13 cellular contexts compared by ENCODE assay signal in genomic region chr14:69247691-69248440, GRCh38. TPM values are rescaled to one million over a fixed set of nuclear protein-coding genes. Genes with fewer than 3 reads are reported as not detected.
A peak's percentile ranks its signal among the peaks of the same experiment; 100 is the strongest.
DNase-seq lines count a peak whose midpoint lies in the region; ATAC-seq and TF ChIP-seq lines count a peak whose summit lies in the region.
"Had no signal": no experiment of that assay in that cellular context is flagged by ENCODE, and none has a peak within 500 bp of the region (broad histone marks: within the 10 kb centered on the region; RNA-seq: fewer than 3 reads in every experiment).

No MANE protein-coding gene starts in this region.

- intact Hi-C loops in breast epithelium (cut with DNase I; ENCODE audit: low total_unique reads) = loop anchor here (10.0 kb wide), 1 partner anchor 217 kb away; no protein-coding TSS in a partner anchor
- intact Hi-C loops in MCF 10A (cut with micrococcal nuclease) = no loop called here
- intact Hi-C loops in aorta (cut with DNase I) = loop anchor here in 1 of 2 donors (5.0 kb wide), 1 partner anchor 39 kb away; no protein-coding TSS in a partner anchor

- peak; percentile 40 to 57 (median 41) for TF ChIP-seq CTCF in breast epithelium (IDR thresholded peaks at IDR 0.05)
- no peak for TF ChIP-seq CTCF in MCF 10A (IDR thresholded peaks at IDR 0.05; ENCODE audit: unreplicated experiment)
- TF ChIP-seq CTCF in chondrocyte (IDR thresholded peaks at IDR 0.05) = peak; percentile 77

- H3K4me3 ChIP-seq in breast epithelium (no peak overlapping the region), aorta (ENCODE audit: low read length in 2 of 2) (no peak overlapping the region)
- H3K4me3 ChIP-seq: BLaER1 had no signal

- no TSS peak for BruUV-seq in MCF 10A (replicated peaks; lab: Mats Ljungman, UMichigan)

- DNase-seq in breast epithelium (ENCODE audit: low spot score in 2 of 2) (peak in 1 of 2 donors; percentile 45), MCF 10A (ENCODE audit: unreplicated experiment) (no peak), chondrocyte (ENCODE audit: low spot score) (no peak), myocyte (ENCODE audit: low read depth) (peak; percentile 54), aorta (no peak), GDM1 (lab: John Stamatoyannopoulos, UW) (no peak)
- no peak for DNase-seq in activated effector memory CD4-positive, alpha-beta T cell treated with Interleukin-2 at 50 U/mL for 16 hours
- DNase-seq: NK-92 treated with Interleukin-12 subunit alpha and Interleukin-12 subunit beta, amount 100 ng/mL, for 24 hours; retina; WERI-Rb-1 had no signal

- no peak overlapping the region for H3K27ac Mint-ChIP-seq in MCF 10A (ENCODE audit: low read depth, unreplicated experiment)
- no peak overlapping the region for H3K27ac Mint-ChIP-seq in chondrocyte (ENCODE audit: unreplicated experiment)
- H3K27ac Mint-ChIP-seq: stimulated activated naive CD8-positive, alpha-beta T cell treated with anti-CD3 and anti-CD28 coated beads, Interleukin-15, Interleukin-2, amounts not matched to agents 100 ng/mL and 50 ng/mL, for 24 hours had no signal

- H3K9me3 ChIP-seq in breast epithelium = no peaks in the 10 kb centered on the region
- no peaks in the 10 kb centered on the region for H3K9me3 ChIP-seq in aorta (ENCODE audit: control insufficient read depth, low read length)
- H3K9me3 ChIP-seq: BLaER1 had no signal

- no peak for TF ChIP-seq POLR2A in breast epithelium (IDR thresholded peaks at IDR 0.05)

- H3K4me1 Mint-ChIP-seq in MCF 10A (ENCODE audit: insufficient read depth, unreplicated experiment) = no peaks in the 10 kb centered on the region
- peaks cover 1% of the 10 kb centered on the region for H3K4me1 Mint-ChIP-seq in chondrocyte (ENCODE audit: low read depth)

- H3K4me3 Mint-ChIP-seq in MCF 10A (ENCODE audit: unreplicated experiment) = no peak overlapping the region
- H3K4me3 Mint-ChIP-seq in chondrocyte (ENCODE audit: unreplicated experiment) = no peak overlapping the region
- H3K4me3 Mint-ChIP-seq: stimulated activated naive CD8-positive, alpha-beta T cell treated with anti-CD3 and anti-CD28 coated beads, Interleukin-15, Interleukin-2, amounts not matched to agents 100 ng/mL and 50 ng/mL, for 24 hours had no signal

- H3K9me3 Mint-ChIP-seq in MCF 10A (ENCODE audit: unreplicated experiment) (no peaks in the 10 kb centered on the region), chondrocyte (ENCODE audit: low read depth) (no peaks in the 10 kb centered on the region)
- H3K9me3 Mint-ChIP-seq: stimulated activated naive CD8-positive, alpha-beta T cell treated with anti-CD3 and anti-CD28 coated beads, Interleukin-15, Interleukin-2, amounts not matched to agents 100 ng/mL and 50 ng/mL, for 24 hours had no signal

- no peaks in the 10 kb centered on the region for H3K27me3 Mint-ChIP-seq in MCF 10A (ENCODE audit: insufficient read depth, unreplicated experiment)
- H3K27me3 Mint-ChIP-seq in chondrocyte (ENCODE audit: low read depth) = no peaks in the 10 kb centered on the region
- H3K27me3 Mint-ChIP-seq: stimulated activated naive CD8-positive, alpha-beta T cell treated with anti-CD3 and anti-CD28 coated beads, Interleukin-15, Interleukin-2, amounts not matched to agents 100 ng/mL and 50 ng/mL, for 24 hours had no signal

- H3K4me1 ChIP-seq in breast epithelium (no peaks in the 10 kb centered on the region), aorta (ENCODE audit: control insufficient read depth in 1 of 2, insufficient read depth in 2 of 2, low read length in 2 of 2) (peaks cover 0 to 8% of the 10 kb centered on the region in 2 donors)

- ATAC-seq in aorta (ENCODE audit: low FRiP score) (peak; percentile 67), GM18858 (IDR thresholded peaks at IDR 0.05; ENCODE audit: unreplicated experiment) (no peak)

- H3K27me3 ChIP-seq in breast epithelium (no peaks in the 10 kb centered on the region), aorta (ENCODE audit: control insufficient read depth in 1 of 2, insufficient read depth in 2 of 2, low read length in 1 of 2) (no peaks in the 10 kb centered on the region)
- H3K27me3 ChIP-seq: BLaER1 had no signal

- CTCF ChIA-PET in MCF 10A (lab: Yijun Ruan, JAX) = interaction anchor here (0.6 to 1.2 kb wide), 2 partner anchors 13 to 384 kb away, joined by 3 read pairs; no protein-coding TSS in a partner anchor

- no peaks in the 10 kb centered on the region for H3K36me3 ChIP-seq in breast epithelium
- H3K36me3 ChIP-seq in aorta (ENCODE audit: control insufficient read depth in 1 of 2, insufficient read depth in 2 of 2, low read length in 1 of 2) = no peaks in the 10 kb centered on the region
- H3K36me3 ChIP-seq: BLaER1, WERI-Rb-1 had no signal

- H3K36me3 Mint-ChIP-seq in MCF 10A (ENCODE audit: insufficient read depth, unreplicated experiment) (peaks cover 7% of the 10 kb centered on the region), chondrocyte (ENCODE audit: low read depth) (no peaks in the 10 kb centered on the region)

- 7 to 10% methylated on average over 3 of the region's 3 CpGs for WGBS in aorta, 2 donors

- POLR2A ChIA-PET in MCF 10A (lab: Yijun Ruan, JAX) = interaction anchor here (0.5 to 0.6 kb wide), 2 partner anchors 108 to 1106 kb away, joined by 3 to 4 read pairs; no protein-coding TSS in a partner anchor

- peak overlapping the region; percentile 52 to 72 for H3K27ac ChIP-seq in breast epithelium
- H3K27ac ChIP-seq in aorta (ENCODE audit: low read depth in 1 of 2, low read length in 2 of 2) = peak overlapping the region in 1 of 2 donors; percentile 9
- H3K27ac ChIP-seq: BLaER1, WERI-Rb-1 had no signal

RNA-seq across cellular contexts. Expression of gene GALNT16, which starts 12.1 kb away (rescaled TPM):
- 10 to 100 TPM in 1 of 3 donors, 1 to 10 TPM in 2; 6.3 to 20.6 (median 8.8) TPM for total RNA-seq in breast epithelium
- total RNA-seq in MCF 10A (2022) = not detected in 2 replicates
- total RNA-seq in chondrocyte = 28.1 to 36.7 TPM (median 34.4 TPM) in 3 replicates
- total RNA-seq in myocyte = 2.9 and 4.5 TPM in 2 replicates
- 19.3 TPM for polyA plus RNA-seq in myocyte (2012)
- total RNA-seq in aorta = 10 to 100 TPM in 1 of 2 donors, 1 to 10 TPM in 1; 7.0 to 16.1 TPM
- polyA plus RNA-seq in aorta = 10 to 100 TPM in 1 of 2 donors, 1 to 10 TPM in 1; 6.5 to 10.7 TPM

RNA-seq across cellular contexts. Expression of gene EXD2, which starts 56.6 kb away (rescaled TPM):
- total RNA-seq in breast epithelium (10 to 100 TPM; 17.1 to 32.5 (median 23.3) TPM), MCF 10A (2022) (17.7 and 18.7 TPM in 2 replicates), chondrocyte (25.3 to 28.3 TPM (median 27.0 TPM) in 3 replicates), myocyte (13.6 and 20.6 TPM in 2 replicates), aorta (10 to 100 TPM; 13.1 to 19.4 TPM)
- 12.0 TPM for polyA plus RNA-seq in myocyte (2012)
- 10 to 100 TPM in 1 of 2 donors, 1 to 10 TPM in 1; 4.5 to 10.8 TPM for polyA plus RNA-seq in aorta
